31 cellular contexts compared by ENCODE assay signal in the genomic region with DNA sequence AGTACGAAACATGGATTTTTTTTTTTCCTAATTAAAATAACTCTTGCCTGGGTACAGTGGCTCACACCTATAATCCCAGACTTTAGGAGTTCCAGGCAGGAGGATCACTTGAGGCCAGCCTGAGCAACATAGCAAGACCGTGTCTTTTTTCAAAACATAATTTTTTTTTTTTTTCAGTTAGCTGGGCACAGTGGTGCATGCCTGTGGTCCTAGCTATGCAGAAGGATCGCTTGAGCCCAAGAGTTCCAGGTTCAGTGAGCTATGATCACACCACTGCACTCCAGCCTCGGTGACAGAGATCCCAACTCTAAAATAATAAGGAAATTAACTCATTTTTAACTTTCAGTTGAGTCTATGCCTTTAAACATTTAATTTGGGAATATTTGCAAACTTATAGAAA.
"Had no signal": no experiment of that assay in that cellular context is flagged by ENCODE, and none has a peak within 500 bp of the region (broad histone marks: within the 10 kb centered on the region; RNA-seq: fewer than 3 reads in every experiment).

No MANE protein-coding gene starts in this region.

- H3K9me3 ChIP-seq: neutrophil, ovary, right lobe of liver, thoracic aorta, vagina had no signal

- H3K4me3 ChIP-seq: coronary artery, ovary, right lobe of liver, skin epidermis, thoracic aorta, vagina had no signal

- H3K4me1 ChIP-seq: right lobe of liver, vagina had no signal

- DNase-seq: activated CD4-positive, alpha-beta memory T cell treated with anti-CD3 and anti-CD28 coated beads for 36 hours; activated CD4-positive, alpha-beta T cell treated with anti-CD3 and anti-CD28 coated beads, Interleukin-2, amount 10 ng/mL, durations not matched to agents 24 days and 14 days; activated CD4-positive, CD25-positive, alpha-beta regulatory T cell treated with anti-CD3 and anti-CD28 coated beads, Interleukin-2, amount 50 U/mL, for 72 hours; activated CD8-positive, alpha-beta memory T cell treated with anti-CD3 and anti-CD28 coated beads, Interleukin-2, amount 50 U/mL, for 4 hours; activated effector memory CD4-positive, alpha-beta T cell treated with anti-CD3 and anti-CD28 coated beads, Interleukin-2, amount 50 U/mL, for 16 hours; activated naive CD4-positive, alpha-beta T cell treated with anti-CD3 and anti-CD28 coated beads, Interleukin-2, amount 10 ng/mL, durations not matched to agents 7 days and 5 days; activated naive CD8-positive, alpha-beta T cell treated with anti-CD3 and anti-CD28 coated beads, Interleukin-2, amount 10 ng/mL, durations not matched to agents 7 days and 5 days; activated T-cell treated with anti-CD3 and anti-CD28 coated beads, Interleukin-2, amount 50 U/mL, for 1 hour; amygdala; cerebellar nuclear complex; glutamatergic neuron; left cardiac atrium; left ventricle myocardium superior; mammary epithelial cell; naive B cell; nephron progenitor cell; ovary; right lobe of liver; stimulated activated CD4-positive, alpha-beta T cell treated with anti-CD3 and anti-CD28 coated beads, Interleukin-12 subunit alpha, Interleukin-12 subunit beta, amount 100 ng/mL, for 4 hours; stimulated activated CD4-positive, alpha-beta T cell treated with anti-CD3 and anti-CD28 coated beads, Interleukin-4, amount 100 ng/mL, for 1 hour; stimulated activated naive CD8-positive, alpha-beta T cell treated with anti-CD3 and anti-CD28 coated beads, Interleukin-15, Interleukin-2, amounts not matched to agents 100 U/mL and 50 U/mL, for 24 hours; T-helper 17 cell; T1000; trophoblast cell had no signal

- H3K4me1 Mint-ChIP-seq: activated CD4-positive, alpha-beta T cell treated with anti-CD3 and anti-CD28 coated beads, Interleukin-2, amount 10 ng/mL, durations not matched to agents 24 days and 14 days; activated naive CD4-positive, alpha-beta T cell treated with anti-CD3 and anti-CD28 coated beads, Interleukin-2, amount 10 ng/mL, durations not matched to agents 7 days and 5 days; naive B cell; nephron progenitor cell had no signal

- H3K27ac Mint-ChIP-seq: activated CD4-positive, alpha-beta memory T cell treated with anti-CD3 and anti-CD28 coated beads for 36 hours; activated CD4-positive, alpha-beta T cell treated with anti-CD3 and anti-CD28 coated beads, Interleukin-2, amount 10 ng/mL, durations not matched to agents 24 days and 14 days; activated naive CD4-positive, alpha-beta T cell treated with anti-CD3 and anti-CD28 coated beads, Interleukin-2, amount 10 ng/mL, durations not matched to agents 7 days and 5 days; activated naive CD8-positive, alpha-beta T cell treated with anti-CD3 and anti-CD28 coated beads, Interleukin-2, amount 10 ng/mL, durations not matched to agents 7 days and 5 days; activated T-helper 1 cell treated with anti-CD3 and anti-CD28 coated beads, Interleukin-12 subunit alpha, Interleukin-12 subunit beta, Interleukin-2, Interleukin-4 antibody, amounts not matched to agents 30 ng/mL and 10 ng/mL and 1 ng/mL, durations not matched to agents 14 hours and 24 hours and 36 hours; naive B cell; nephron progenitor cell; progenitor cell of endocrine pancreas; T-helper 17 cell had no signal

- H3K27ac ChIP-seq: coronary artery, neutrophil, ovary, right lobe of liver, skin epidermis, thoracic aorta, vagina had no signal

- H3K27me3 Mint-ChIP-seq: activated CD4-positive, alpha-beta memory T cell treated with anti-CD3 and anti-CD28 coated beads for 36 hours; progenitor cell of endocrine pancreas had no signal

- H3K9me3 Mint-ChIP-seq: activated CD4-positive, alpha-beta memory T cell treated with anti-CD3 and anti-CD28 coated beads for 36 hours; activated CD4-positive, alpha-beta T cell treated with anti-CD3 and anti-CD28 coated beads, Interleukin-2, amount 10 ng/mL, durations not matched to agents 24 days and 14 days; activated naive CD4-positive, alpha-beta T cell treated with anti-CD3 and anti-CD28 coated beads, Interleukin-2, amount 10 ng/mL, durations not matched to agents 7 days and 5 days; activated naive CD8-positive, alpha-beta T cell treated with anti-CD3 and anti-CD28 coated beads, Interleukin-2, amount 10 ng/mL, durations not matched to agents 7 days and 5 days; activated T-helper 1 cell treated with anti-CD3 and anti-CD28 coated beads, Interleukin-12 subunit alpha, Interleukin-12 subunit beta, Interleukin-2, Interleukin-4 antibody, amounts not matched to agents 30 ng/mL and 10 ng/mL and 1 ng/mL, durations not matched to agents 14 hours and 24 hours and 36 hours; nephron progenitor cell had no signal

- ATAC-seq: left cardiac atrium; left ventricle myocardium superior; right lobe of liver; stimulated activated naive CD8-positive, alpha-beta T cell treated with anti-CD3 and anti-CD28 coated beads, Interleukin-15, Interleukin-2, amounts not matched to agents 100 U/mL and 50 U/mL, for 24 hours; T-helper 17 cell had no signal

- H3K36me3 ChIP-seq: neutrophil, ovary, thoracic aorta had no signal

- H3K36me3 Mint-ChIP-seq: naive B cell had no signal

- H3K4me3 Mint-ChIP-seq: activated CD4-positive, alpha-beta memory T cell treated with anti-CD3 and anti-CD28 coated beads for 36 hours; activated CD4-positive, alpha-beta T cell treated with anti-CD3 and anti-CD28 coated beads, Interleukin-2, amount 10 ng/mL, durations not matched to agents 24 days and 14 days; activated naive CD4-positive, alpha-beta T cell treated with anti-CD3 and anti-CD28 coated beads, Interleukin-2, amount 10 ng/mL, durations not matched to agents 7 days and 5 days; activated naive CD8-positive, alpha-beta T cell treated with anti-CD3 and anti-CD28 coated beads, Interleukin-2, amount 10 ng/mL, durations not matched to agents 7 days and 5 days; activated T-helper 1 cell treated with anti-CD3 and anti-CD28 coated beads, Interleukin-12 subunit alpha, Interleukin-12 subunit beta, Interleukin-2, Interleukin-4 antibody, amounts not matched to agents 30 ng/mL and 10 ng/mL and 1 ng/mL, durations not matched to agents 14 hours and 24 hours and 36 hours; naive B cell; nephron progenitor cell; T-helper 17 cell had no signal

- H3K27me3 ChIP-seq: neutrophil, ovary, right lobe of liver, vagina had no signal
